Comparison of ENCODE assay signal across 33 cellular contexts in the genomic region with DNA sequence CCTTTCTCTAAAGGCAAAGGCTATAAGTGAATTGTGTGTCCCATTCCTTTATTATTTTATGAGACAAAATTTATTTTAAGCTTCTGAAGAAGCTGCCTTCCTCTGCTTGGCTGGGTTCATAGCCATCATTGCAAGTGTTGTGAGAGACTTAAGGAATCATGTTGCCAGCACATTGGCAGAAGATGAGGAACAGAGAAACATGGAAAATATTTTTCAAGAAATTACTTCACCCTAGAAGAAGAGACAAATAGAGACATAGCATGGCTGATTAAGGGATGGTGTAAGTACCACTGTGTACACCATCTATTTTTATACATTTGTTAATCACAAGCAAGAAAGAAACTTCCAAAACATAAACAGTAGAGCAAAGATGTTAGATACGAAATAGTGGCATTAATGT.
"Had no signal": no experiment of that assay in that cellular context is flagged by ENCODE, and none has a peak within 500 bp of the region (broad histone marks: within the 10 kb centered on the region; RNA-seq: fewer than 3 reads in every experiment).

No MANE protein-coding gene starts in this region.

- H3K4me3 ChIP-seq: MG63 had no signal

- DNase-seq: Karpas-422, Kasumi-1, KG1, MG63, MM.1S, MV-4-11, NCI-H1048, NCI-H1092, NCI-H1092 treated with DMSO at 0.1 percent for 48 hours, NCI-H1105, NCI-H1105 treated with DMSO at 0.1 percent for 48 hours, NCI-H1417 treated with DMSO at 0.1 percent for 48 hours, NCI-H1436, NCI-H1436 treated with DMSO at 0.1 percent for 48 hours, NCI-H146, NCI-H1694, NCI-H1694 treated with DMSO at 0.1 percent for 48 hours, NCI-H187, NCI-H187 treated with DMSO at 0.1 percent for 48 hours, NCI-H1930, NCI-H2029, NCI-H2029 treated with DMSO at 0.1 percent for 48 hours, NCI-H2081, NCI-H2081 treated with DMSO at 0.1 percent for 48 hours, NCI-H2107, NCI-H2171, NCI-H2171 treated with DMSO at 0.1 percent for 48 hours, NCI-H2227 treated with DMSO at 0.1 percent for 48 hours, NCI-H226, NCI-H345, NCI-H446, NCI-H446 treated with DMSO at 0.1 percent for 48 hours had no signal

- H3K9me3 ChIP-seq: MG63 had no signal

- H3K27ac ChIP-seq: KMS-11 had no signal

- H3K9ac ChIP-seq: KMS-11 had no signal

- H3K36me3 ChIP-seq: MG63 had no signal

- H3K27me3 ChIP-seq: MG63 had no signal

- H3K4me2 ChIP-seq: KMS-11 had no signal
